ENCODE assay signal across 1 cellular context in the genomic region with DNA sequence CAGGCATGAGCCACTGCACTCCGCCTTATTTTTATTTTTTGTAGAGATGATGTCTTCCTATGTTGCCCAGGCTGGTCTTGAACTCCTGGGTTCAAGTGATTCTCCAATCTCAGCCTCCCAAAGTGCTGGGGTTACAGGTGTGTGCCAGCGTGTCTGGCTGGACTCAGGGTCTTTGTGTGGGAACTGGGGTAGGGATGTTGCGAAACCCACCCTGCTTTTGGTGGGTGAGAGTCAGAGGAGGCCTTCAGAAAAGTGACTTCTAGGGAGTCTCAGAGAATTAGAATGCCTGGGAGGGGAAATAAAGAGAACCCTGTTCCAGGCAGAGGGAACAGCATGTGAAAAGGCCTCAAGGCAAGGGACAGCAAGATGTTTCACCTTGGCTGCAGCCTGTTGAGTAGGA.
TF ChIP-seq lines count a peak whose summit lies in the region.

No MANE protein-coding gene starts in this region.

TF ChIP-seq in WTC11, 78 proteins besides CTCF, POLR2A, EP300 and RAD21:
- TF ChIP-seq NR3C1 (CRISPR knock-in tag; conservative IDR thresholded peaks at IDR 0.05; ENCODE audit: low read depth) (no peak), RELA (CRISPR knock-in tag; IDR thresholded peaks at IDR 0.05; ENCODE audit: borderline replicate concordance) (no peak), E2F4 (CRISPR knock-in tag; IDR thresholded peaks at IDR 0.05; ENCODE audit: borderline replicate concordance, low read depth) (no peak), HMGA2 (CRISPR knock-in tag; IDR thresholded peaks at IDR 0.05) (no peak)
- TF ChIP-seq, protein P1, sequence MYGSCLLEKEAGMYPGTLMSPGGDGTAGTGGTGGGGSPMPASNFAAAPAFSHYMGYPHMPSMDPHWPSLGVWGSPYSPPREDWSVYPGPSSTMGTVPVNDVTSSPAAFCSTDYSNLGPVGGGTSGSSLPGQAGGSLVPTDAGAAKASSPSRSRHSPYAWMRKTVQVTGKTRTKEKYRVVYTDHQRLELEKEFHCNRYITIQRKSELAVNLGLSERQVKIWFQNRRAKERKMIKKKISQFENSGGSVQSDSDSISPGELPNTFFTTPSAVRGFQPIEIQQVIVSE (CRISPR knock-in tag; IDR thresholded peaks at IDR 0.05; ENCODE audit: borderline replicate concordance) = no peak
- TF ChIP-seq, protein P2, sequence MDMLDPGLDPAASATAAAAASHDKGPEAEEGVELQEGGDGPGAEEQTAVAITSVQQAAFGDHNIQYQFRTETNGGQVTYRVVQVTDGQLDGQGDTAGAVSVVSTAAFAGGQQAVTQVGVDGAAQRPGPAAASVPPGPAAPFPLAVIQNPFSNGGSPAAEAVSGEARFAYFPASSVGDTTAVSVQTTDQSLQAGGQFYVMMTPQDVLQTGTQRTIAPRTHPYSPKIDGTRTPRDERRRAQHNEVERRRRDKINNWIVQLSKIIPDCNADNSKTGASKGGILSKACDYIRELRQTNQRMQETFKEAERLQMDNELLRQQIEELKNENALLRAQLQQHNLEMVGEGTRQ (CRISPR knock-in tag; IDR thresholded peaks at IDR 0.05) = no peak
